ENCODE assay signal across 1 cellular context in the genomic region with DNA sequence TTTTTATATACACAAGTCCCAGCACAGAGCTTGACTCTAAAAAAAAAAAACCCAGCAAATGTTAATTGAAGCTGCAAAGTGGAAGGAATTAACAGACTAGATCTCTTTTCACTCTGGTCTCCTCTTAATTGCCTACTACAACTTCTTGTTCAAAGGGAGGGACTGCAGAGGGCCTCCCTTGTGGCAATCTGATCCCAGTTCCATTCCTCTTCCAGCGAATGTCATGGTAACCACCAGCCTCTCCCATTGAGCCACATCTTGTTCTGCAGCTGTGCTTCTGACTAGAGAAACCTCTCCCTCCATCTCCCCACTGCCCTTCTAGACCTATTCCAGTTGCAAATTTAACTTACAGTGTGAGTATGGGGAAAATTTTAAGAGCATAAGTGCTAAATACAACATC.
TF ChIP-seq lines count a peak whose summit lies in the region.

No MANE protein-coding gene starts in this region.

TF ChIP-seq in GM23338, 12 proteins besides CTCF, POLR2A, EP300 and RAD21 (continued from another document):
- TF ChIP-seq JUNB (IDR thresholded peaks at IDR 0.05; ENCODE audit: unreplicated experiment) = no peak
